ENCODE assay signal across 13 cellular contexts in the genomic region with DNA sequence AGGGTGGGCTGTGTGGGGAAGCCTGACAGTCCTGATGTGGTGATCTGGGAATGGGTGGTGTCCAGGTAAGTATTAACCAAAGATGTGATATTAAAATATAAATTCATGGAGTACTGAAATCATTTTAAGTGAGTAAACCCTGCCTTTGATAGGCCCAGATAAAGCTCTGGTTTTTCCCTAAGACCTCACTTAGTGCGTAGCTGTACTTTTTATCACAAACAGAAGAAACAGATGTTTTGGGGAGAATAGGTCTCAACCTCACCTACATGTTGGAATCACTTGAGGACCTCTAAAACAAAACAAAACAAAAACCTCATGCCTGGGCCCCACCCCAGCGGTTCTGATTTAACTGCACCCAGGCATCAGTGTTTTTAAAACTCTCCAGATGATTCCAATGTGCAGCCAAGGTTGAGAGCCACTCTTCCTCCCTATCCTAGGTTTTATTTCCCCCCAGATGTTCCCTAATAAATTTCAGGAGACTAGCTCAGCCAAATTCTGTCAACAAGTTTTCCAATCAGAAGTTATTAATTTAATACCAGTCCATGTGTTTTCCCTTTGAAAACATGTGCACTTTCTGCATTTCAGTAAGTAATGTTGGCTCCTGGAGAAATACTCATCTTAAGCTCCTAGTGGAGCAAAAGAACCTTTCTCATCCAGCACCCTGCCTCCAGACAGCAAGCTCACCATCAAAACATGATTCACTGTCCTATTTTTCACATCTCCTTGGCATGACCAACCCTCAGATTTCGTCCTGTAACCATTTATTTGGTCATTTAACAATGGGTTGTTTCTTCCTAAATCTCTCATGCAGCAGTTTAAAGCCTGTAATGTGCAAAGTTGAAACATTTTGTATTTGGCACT. TPM values are rescaled to one million over a fixed set of nuclear protein-coding genes. Genes with fewer than 3 reads are reported as not detected.
DNase-seq lines count a peak whose midpoint lies in the region; ATAC-seq and TF ChIP-seq lines count a peak whose summit lies in the region.
"Had no signal": no experiment of that assay in that cellular context is flagged by ENCODE, and none has a peak within 500 bp of the region (broad histone marks: within the 10 kb centered on the region; RNA-seq: fewer than 3 reads in every experiment).

No MANE protein-coding gene starts in this region.

- H3K4me3 ChIP-seq in heart left ventricle, result no peak overlapping the region
- no peak overlapping the region for H3K4me3 ChIP-seq in right cardiac atrium (ENCODE audit: low read length)
- no peak overlapping the region for H3K4me3 ChIP-seq in testis
- no peak overlapping the region for H3K4me3 ChIP-seq in sigmoid colon
- H3K4me3 ChIP-seq: adrenal gland had no signal

- no peaks in the 10 kb centered on the region for H3K9me3 Mint-ChIP-seq in activated T-helper 17 cell treated with anti-CD3 and anti-CD28 coated beads, Interleukin-2, amount 50 U/mL, for 72 hours

- TF ChIP-seq POLR2A in heart left ventricle (IDR thresholded peaks at IDR 0.05), result no peak
- TF ChIP-seq POLR2A in testis (IDR thresholded peaks at IDR 0.05), result no peak
- no peak for TF ChIP-seq POLR2A in sigmoid colon (IDR thresholded peaks at IDR 0.05)

- H3K4me3 Mint-ChIP-seq in activated T-helper 17 cell treated with anti-CD3 and anti-CD28 coated beads, Interleukin-2, amount 50 U/mL, for 72 hours, result peak overlapping the region; percentile 66

- peaks cover 58% of the 10 kb centered on the region for H3K4me1 Mint-ChIP-seq in activated T-helper 17 cell treated with anti-CD3 and anti-CD28 coated beads, Interleukin-2, amount 50 U/mL, for 72 hours

- H3K27ac ChIP-seq in heart left ventricle, result peak overlapping the region in 8 of 12 donors; percentile 17 to 56 (median 36)
- H3K27ac ChIP-seq in right cardiac atrium (ENCODE audit: low read length), result no peak overlapping the region
- peak overlapping the region; percentile 8 to 26 for H3K27ac ChIP-seq in testis
- no peak overlapping the region for H3K27ac ChIP-seq in sigmoid colon
- H3K27ac ChIP-seq: adrenal gland, C4-2B had no signal

- H3K36me3 ChIP-seq in heart left ventricle, result no peaks in the 10 kb centered on the region
- no peaks in the 10 kb centered on the region for H3K36me3 ChIP-seq in testis (ENCODE audit: low read depth, missing control alignments)
- H3K36me3 ChIP-seq in sigmoid colon, result no peaks in the 10 kb centered on the region
- H3K36me3 ChIP-seq: adrenal gland had no signal

- no peak for DNase-seq in heart left ventricle
- no peak for DNase-seq in right cardiac atrium
- DNase-seq in globus pallidus (ENCODE audit: low spot score), result peak; percentile 36
- peak; percentile 23 for DNase-seq in testis
- DNase-seq in sigmoid colon, result no peak
- DNase-seq in NCI-H345 (lab: John Stamatoyannopoulos, UW), result no peak
- DNase-seq in omental fat pad (ENCODE audit: low spot score), result no peak
- DNase-seq: effector CD4-positive, alpha-beta T cell; NCI-H1048; NCI-H748 treated with DMSO at 0.1 percent for 48 hours had no signal

- H3K27ac Mint-ChIP-seq in activated T-helper 17 cell treated with anti-CD3 and anti-CD28 coated beads, Interleukin-2, amount 50 U/mL, for 72 hours, result peak overlapping the region; percentile 82

- H3K27me3 ChIP-seq in heart left ventricle (no peaks in the 10 kb centered on the region), right cardiac atrium (ENCODE audit: control insufficient read depth, insufficient read depth) (no peaks in the 10 kb centered on the region), testis (no peaks in the 10 kb centered on the region), sigmoid colon (no peaks in the 10 kb centered on the region)
- H3K27me3 ChIP-seq: adrenal gland had no signal

- peaks cover 70% of the 10 kb centered on the region for H3K36me3 Mint-ChIP-seq in activated T-helper 17 cell treated with anti-CD3 and anti-CD28 coated beads, Interleukin-2, amount 50 U/mL, for 72 hours (ENCODE audit: low read depth)

- 44 to 62% (median 54%) methylated on average over 3 of the region's 3 CpGs for WGBS in heart left ventricle, 4 donors
- WGBS in right cardiac atrium, result 38% methylated on average over 3 of the region's 3 CpGs
- WGBS in testis, 2 donors, result 45 to 56% methylated on average over 3 of the region's 3 CpGs
- 65 to 74% methylated on average over 3 of the region's 3 CpGs for WGBS in sigmoid colon, 2 donors

- intact Hi-C loops in heart left ventricle (cut with DNase I), result no loop called here
- intact Hi-C loops in right cardiac atrium (cut with DNase I), result no loop called here
- intact Hi-C loops in testis (cut with DNase I; ENCODE audit: low total_unique reads), result no loop called here
- intact Hi-C loops in sigmoid colon (cut with DNase I), result no loop called here

- ATAC-seq in heart left ventricle, result peak in 1 of 4 donors; percentile 59
- ATAC-seq in right cardiac atrium, result no peak
- ATAC-seq in activated T-helper 17 cell treated with anti-CD3 and anti-CD28 coated beads, Interleukin-2, amount 50 U/mL, for 72 hours (replicated peaks), result peak; percentile 16
- no peak for ATAC-seq in omental fat pad (ENCODE audit: low FRiP score)

- H3K4me1 ChIP-seq in heart left ventricle (peaks cover 7 to 74% (median 42%) of the 10 kb centered on the region in 12 donors), right cardiac atrium (ENCODE audit: control insufficient read depth, insufficient read depth, low read length) (peaks cover 8% of the 10 kb centered on the region), testis (peaks cover 24% of the 10 kb centered on the region), sigmoid colon (no peaks in the 10 kb centered on the region)

- no peaks in the 10 kb centered on the region for H3K27me3 Mint-ChIP-seq in activated T-helper 17 cell treated with anti-CD3 and anti-CD28 coated beads, Interleukin-2, amount 50 U/mL, for 72 hours

- H3K9me3 ChIP-seq in heart left ventricle, result peaks cover 0 to 12% (median 4%) of the 10 kb centered on the region in 12 donors
- no peaks in the 10 kb centered on the region for H3K9me3 ChIP-seq in right cardiac atrium (ENCODE audit: control insufficient read depth, low read length)
- H3K9me3 ChIP-seq in testis, result no peaks in the 10 kb centered on the region
- H3K9me3 ChIP-seq in sigmoid colon, result no peaks in the 10 kb centered on the region
- H3K9me3 ChIP-seq: adrenal gland had no signal

- TF ChIP-seq CTCF in heart left ventricle (IDR thresholded peaks at IDR 0.05) (no peak), testis (IDR thresholded peaks at IDR 0.05) (no peak), sigmoid colon (IDR thresholded peaks at IDR 0.05) (no peak), omental fat pad (IDR thresholded peaks at IDR 0.05) (no peak)

- no peak for TF ChIP-seq EP300 in sigmoid colon (IDR thresholded peaks at IDR 0.05)

RNA-seq across cellular contexts. Expression of a gene that starts 27.4 kb away (rescaled TPM):
- total RNA-seq in heart left ventricle, result 10 to 100 TPM in 3 of 9 donors, 1 to 10 TPM in 6; 5.6 to 16.3 (median 9.7) TPM
- polyA plus RNA-seq in heart left ventricle, result 1 to 10 TPM; 3.2 to 4.6 TPM
- total RNA-seq in right cardiac atrium, result 10 to 100 TPM in 1 of 4 donors, 1 to 10 TPM in 3; 5.9 to 10.6 (median 6.9) TPM
- 3.6 TPM for polyA plus RNA-seq in right cardiac atrium
- 10 to 100 TPM; 27.7 to 50.4 TPM for total RNA-seq in activated T-helper 17 cell treated with anti-CD3 and anti-CD28 coated beads, Interleukin-2, amount 50 U/mL, for 72 hours
- 10 to 100 TPM; 16.2 to 19.8 TPM for total RNA-seq in testis
- polyA plus RNA-seq in testis (ENCODE audit: insufficient read depth, low read depth, low replicate concordance), result 8.2 TPM
- 1 to 10 TPM; 3.5 to 7.8 (median 5.1) TPM for total RNA-seq in sigmoid colon
- polyA plus RNA-seq in sigmoid colon, result 1 to 10 TPM in 2 of 3 donors, under 1 TPM in 1; 0.69 to 4.1 (median 1.2) TPM
- 10 to 100 TPM; 10.9 to 39.4 (median 19.3) TPM for total RNA-seq in omental fat pad

Comparison
In these comparisons a context has a peak if more than half of its experiments do, and no peak if none do; other contexts are left out.
1. H3K27ac ChIP-seq: peak in heart left ventricle (8 of 12) and testis (2 of 2); none in right cardiac atrium (single experiment) and sigmoid colon (0 of 4).
2. DNase-seq: peak in globus pallidus (single experiment) and testis (single experiment); none in heart left ventricle (0 of 5), right cardiac atrium (0 of 3), sigmoid colon (single experiment), NCI-H345 (single experiment) and omental fat pad (single experiment).